Comparison of ENCODE assay signal across 9 cellular contexts in the genomic region with DNA sequence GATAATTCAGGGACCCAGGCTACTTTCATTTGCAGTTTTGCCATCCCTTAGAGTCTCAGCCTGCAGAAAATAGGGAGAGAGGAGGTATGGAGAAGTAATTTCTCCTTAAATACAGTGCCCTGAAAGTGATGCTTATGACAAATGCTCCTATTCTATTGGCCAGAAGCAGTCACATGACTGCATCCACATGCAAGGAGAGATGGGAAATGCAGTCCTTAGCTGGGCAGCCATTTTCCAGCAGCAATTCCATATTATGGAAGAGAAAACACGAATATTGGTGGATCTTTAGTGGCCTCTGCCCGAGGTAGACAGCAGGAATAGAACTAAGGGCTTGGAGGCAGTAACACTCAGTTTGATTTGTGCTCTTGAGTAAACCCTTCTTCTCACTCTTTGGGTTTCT. TPM values are rescaled to one million over a fixed set of nuclear protein-coding genes. Genes with fewer than 3 reads are reported as not detected.
DNase-seq lines count a peak whose midpoint lies in the region; ATAC-seq and TF ChIP-seq lines count a peak whose summit lies in the region.
"Had no signal": no experiment of that assay in that cellular context is flagged by ENCODE, and none has a peak within 500 bp of the region (broad histone marks: within the 10 kb centered on the region; RNA-seq: fewer than 3 reads in every experiment).

No MANE protein-coding gene starts in this region.

- peaks cover 23% of the 10 kb centered on the region for H3K36me3 Mint-ChIP-seq in activated naive CD4-positive, alpha-beta T cell treated with anti-CD3 and anti-CD28 coated beads, Interleukin-2, amount 50 U/mL, for 24 hours

- H3K4me1 Mint-ChIP-seq in activated naive CD4-positive, alpha-beta T cell treated with anti-CD3 and anti-CD28 coated beads, Interleukin-2, amount 50 U/mL, for 24 hours, result peaks cover 78% of the 10 kb centered on the region

- no peaks in the 10 kb centered on the region for H3K27me3 Mint-ChIP-seq in activated naive CD4-positive, alpha-beta T cell treated with anti-CD3 and anti-CD28 coated beads, Interleukin-2, amount 50 U/mL, for 24 hours

- H3K27ac Mint-ChIP-seq in activated naive CD4-positive, alpha-beta T cell treated with anti-CD3 and anti-CD28 coated beads, Interleukin-2, amount 50 U/mL, for 24 hours, result peak overlapping the region; percentile 60

- CTCF ChIA-PET in RWPE1 (lab: Yijun Ruan, JAX), result interaction anchor here (0.7 to 0.8 kb wide), 2 partner anchors 51 to 778 kb away, joined by 4 to 5 read pairs; no protein-coding TSS in a partner anchor

- no peak for TF ChIP-seq CTCF in RWPE1 (conservative IDR thresholded peaks at IDR 0.05; ENCODE audit: low read depth)
- TF ChIP-seq CTCF in fibroblast of pulmonary artery (IDR thresholded peaks at IDR 0.05; ENCODE audit: low read length, missing control alignments), result no peak
- no peak for TF ChIP-seq CTCF in upper lobe of right lung (IDR thresholded peaks at IDR 0.05)

- peaks cover 5% of the 10 kb centered on the region for H3K9me3 Mint-ChIP-seq in activated naive CD4-positive, alpha-beta T cell treated with anti-CD3 and anti-CD28 coated beads, Interleukin-2, amount 50 U/mL, for 24 hours

- no peaks in the 10 kb centered on the region for H3K9me3 ChIP-seq in upper lobe of right lung
- H3K9me3 ChIP-seq: SJSA1 had no signal

- no peaks in the 10 kb centered on the region for H3K4me1 ChIP-seq in upper lobe of right lung
- H3K4me1 ChIP-seq: SJSA1 had no signal

- ATAC-seq in upper lobe of right lung (peak; percentile 49), HG02642 (IDR thresholded peaks at IDR 0.05; ENCODE audit: poor library complexity, unreplicated experiment) (no peak), HG02938 (IDR thresholded peaks at IDR 0.05; ENCODE audit: unreplicated experiment) (no peak)

- H3K4me3 ChIP-seq in fibroblast of pulmonary artery (replicated peaks; ENCODE audit: low read depth, low read length) (no peak overlapping the region), upper lobe of right lung (no peak overlapping the region)
- H3K4me3 ChIP-seq: SJSA1 had no signal

- H3K27me3 ChIP-seq in upper lobe of right lung, result no peaks in the 10 kb centered on the region
- H3K27me3 ChIP-seq: SJSA1 had no signal

- POLR2A ChIA-PET in RWPE1 (lab: Yijun Ruan, JAX; ENCODE audit: low non-redundant PET), result no interaction called here

- DNase-seq in activated naive CD4-positive, alpha-beta T cell treated with anti-CD3 and anti-CD28 coated beads, Interleukin-2, amount 50 U/mL, for 16 hours, result no peak
- DNase-seq in RWPE1 (ENCODE audit: low spot score), result peak; percentile 73
- DNase-seq in fibroblast of pulmonary artery (ENCODE audit: low read depth), result peak; percentile 83
- DNase-seq in upper lobe of right lung, result no peak
- no peak for DNase-seq in activated effector memory CD4-positive, alpha-beta T cell treated with anti-CD3 and anti-CD28 coated beads, Interleukin-2, amount 50 U/mL, for 16 hours

- no peak overlapping the region for H3K27ac ChIP-seq in RWPE1
- H3K27ac ChIP-seq in upper lobe of right lung, result no peak overlapping the region
- H3K27ac ChIP-seq: SJSA1 had no signal

- no peak overlapping the region for H3K4me3 Mint-ChIP-seq in activated naive CD4-positive, alpha-beta T cell treated with anti-CD3 and anti-CD28 coated beads, Interleukin-2, amount 50 U/mL, for 24 hours

- intact Hi-C loops in upper lobe of right lung (cut with DNase I), result no loop called here

- no peaks in the 10 kb centered on the region for H3K36me3 ChIP-seq in upper lobe of right lung
- H3K36me3 ChIP-seq: SJSA1 had no signal

RNA-seq across cellular contexts. Expression of gene VAV1, which starts 39.4 kb away (rescaled TPM):
- 31.6 TPM for total RNA-seq in upper lobe of right lung
- total RNA-seq: SJSA1 had no signal

RNA-seq across cellular contexts. Expression of gene SH2D3A, which starts 44.7 kb away (rescaled TPM):
- 26.0 TPM for total RNA-seq in upper lobe of right lung
- total RNA-seq: SJSA1 had no signal

Comparison
In these comparisons a context has a peak if more than half of its experiments do, and no peak if none do; other contexts are left out.
1. DNase-seq: peak in RWPE1 (single experiment) and fibroblast of pulmonary artery (single experiment); none in activated naive CD4-positive, alpha-beta T cell treated with anti-CD3 and anti-CD28 coated beads, Interleukin-2, amount 50 U/mL, for 16 hours (single experiment), upper lobe of right lung (single experiment) and activated effector memory CD4-positive, alpha-beta T cell treated with anti-CD3 and anti-CD28 coated beads, Interleukin-2, amount 50 U/mL, for 16 hours (single experiment).